Comparison of ENCODE assay signal across 11 cellular contexts in genomic region chr6:20564777-20565176, GRCh38. TPM values are rescaled to one million over a fixed set of nuclear protein-coding genes. Genes with fewer than 3 reads are reported as not detected.
DNase-seq lines count a peak whose midpoint lies in the region; ATAC-seq and TF ChIP-seq lines count a peak whose summit lies in the region.
"Had no signal": no experiment of that assay in that cellular context is flagged by ENCODE, and none has a peak within 500 bp of the region (broad histone marks: within the 10 kb centered on the region; RNA-seq: fewer than 3 reads in every experiment).

No MANE protein-coding gene starts in this region.

- H3K4me2 ChIP-seq in BLaER1: peak overlapping the region; percentile 70
- H3K4me2 ChIP-seq in PC-3 (ENCODE audit: low read length): no peak overlapping the region

- H3K27ac ChIP-seq in BLaER1 (peak overlapping the region; percentile 80), PC-3 (ENCODE audit: low read length) (no peak overlapping the region)

- intact Hi-C loops in PC-3 (cut with micrococcal nuclease): loop anchor here (1.0 to 5.0 kb wide), 5 partner anchors 88 to 1025 kb away; no protein-coding TSS in a partner anchor

- no peak for DNase-seq in PC-3
- no peak for DNase-seq in D341Med (ENCODE audit: low spot score)
- DNase-seq in kidney glomerular epithelial cell (lab: John Stamatoyannopoulos, UW): no peak
- no peak for DNase-seq in NCI-H1092 treated with DMSO at 0.1 percent for 48 hours (lab: John Stamatoyannopoulos, UW)
- no peak for DNase-seq in SW 1271 (lab: John Stamatoyannopoulos, UW)
- DNase-seq: stimulated activated naive CD8-positive, alpha-beta T cell treated with anti-CD3 and anti-CD28 coated beads, Interleukin-15, Interleukin-2, amounts not matched to agents 100 U/mL and 50 U/mL, for 24 hours; T-helper 9 cell had no signal

- peak; percentile 72 for ATAC-seq in GM19328 (IDR thresholded peaks at IDR 0.05; ENCODE audit: unreplicated experiment)
- ATAC-seq in HG03139 (IDR thresholded peaks at IDR 0.05; ENCODE audit: unreplicated experiment): peak; percentile 91
- ATAC-seq in PC-3: peak; percentile 48; the same call in 1 of the 2 replicates
- ATAC-seq: stimulated activated naive CD8-positive, alpha-beta T cell treated with anti-CD3 and anti-CD28 coated beads, Interleukin-15, Interleukin-2, amounts not matched to agents 100 U/mL and 50 U/mL, for 24 hours had no signal

- no peak for TF ChIP-seq CTCF in PC-3 (conservative IDR thresholded peaks at IDR 0.05; ENCODE audit: low read depth, low read length)

- H3K4me3 ChIP-seq in BLaER1 (peak overlapping the region; percentile 56), PC-3 (ENCODE audit: low read length) (no peak overlapping the region)
- H3K4me3 ChIP-seq: lung had no signal

- no peaks in the 10 kb centered on the region for H3K9me2 ChIP-seq in PC-3 (replicated peaks; ENCODE audit: low read length)

- H3K36me3 ChIP-seq in BLaER1 (peaks cover 12% of the 10 kb centered on the region), PC-3 (ENCODE audit: low read depth, low read length) (no peaks in the 10 kb centered on the region)

- POLR2A ChIA-PET in PC-3 (lab: Charles Lee; ENCODE audit: unreplicated experiment): no interaction called here

- H3K9ac ChIP-seq in BLaER1 (peak overlapping the region; percentile 67; the same call in 1 of the 2 replicates), PC-3 (ENCODE audit: low read length) (0 out of 2 replicates have a peak overlapping the region, but pooled peaks have one; percentile 4)

- H3K79me2 ChIP-seq in PC-3 (ENCODE audit: low read length): no peaks in the 10 kb centered on the region

- H3K9me3 ChIP-seq in BLaER1 (peaks cover 14% of the 10 kb centered on the region), PC-3 (ENCODE audit: low read length) (no peaks in the 10 kb centered on the region)

- H3K4me1 ChIP-seq in BLaER1: peaks cover 43% of the 10 kb centered on the region
- peaks cover 9% of the 10 kb centered on the region for H3K4me1 ChIP-seq in PC-3 (ENCODE audit: insufficient read depth, low read length)

- no TSS peak for BruUV-seq in PC-3 (replicated peaks; lab: Mats Ljungman, UMichigan)

- H4K20me1 ChIP-seq in BLaER1: no peaks in the 10 kb centered on the region
- no peaks in the 10 kb centered on the region for H4K20me1 ChIP-seq in PC-3 (ENCODE audit: low read length)

- H3K27me3 ChIP-seq in BLaER1: no peaks in the 10 kb centered on the region
- no peaks in the 10 kb centered on the region for H3K27me3 ChIP-seq in PC-3 (ENCODE audit: low read length)

- no peak overlapping the region for H2AFZ ChIP-seq in PC-3 (ENCODE audit: low read length)

- H3F3A ChIP-seq in PC-3 (ENCODE audit: low read length, unreplicated experiment): no peaks in the 10 kb centered on the region

- CTCF ChIA-PET in PC-3 (lab: Charles Lee): interaction anchor here (0.7 to 1.5 kb wide), 6 partner anchors 261 to 1310 kb away, joined by 3 to 10 read pairs (median 3); partner anchors contain the start of gene SOX4

RNA-seq across cellular contexts. Expression of gene CDKAL1, which starts 30.5 kb away (rescaled TPM):
- total RNA-seq in PC-3 (2014; rRNA removed): 13.8 and 14.9 TPM in 2 replicates
